Comparison of ENCODE assay signal across 15 cellular contexts in genomic region chr4:41024556-41025491, GRCh38.
DNase-seq lines count a peak whose midpoint lies in the region; ATAC-seq and TF ChIP-seq lines count a peak whose summit lies in the region.
"Had no signal": no experiment of that assay in that cellular context is flagged by ENCODE, and none has a peak within 500 bp of the region (broad histone marks: within the 10 kb centered on the region; RNA-seq: fewer than 3 reads in every experiment).

No MANE protein-coding gene starts in this region.

- no peak overlapping the region for H3K4me3 Mint-ChIP-seq in activated CD4-positive, alpha-beta memory T cell treated with anti-CD3 and anti-CD28 coated beads, Interleukin-2, amount 10 ng/mL, durations not matched to agents 7 days and 5 days
- no peak overlapping the region for H3K4me3 Mint-ChIP-seq in activated CD4-positive, alpha-beta memory T cell treated with anti-CD3 and anti-CD28 coated beads for 36 hours
- H3K4me3 Mint-ChIP-seq: CD4-positive, alpha-beta memory T cell; mesothelial cell of epicardium; T-cell had no signal

- H3K79me1 ChIP-seq in trophoblast cell (ENCODE audit: low read length) = no peaks in the 10 kb centered on the region

- no CpG with 5 or more reads among the region's 13 CpGs for WGBS in trophoblast cell (ENCODE audit: extremely low coverage, insufficient coverage, insufficient read length)

- no peaks in the 10 kb centered on the region for H3K27me3 Mint-ChIP-seq in activated CD4-positive, alpha-beta memory T cell treated with anti-CD3 and anti-CD28 coated beads, Interleukin-2, amount 10 ng/mL, durations not matched to agents 7 days and 5 days
- no peaks in the 10 kb centered on the region for H3K27me3 Mint-ChIP-seq in activated CD4-positive, alpha-beta memory T cell treated with anti-CD3 and anti-CD28 coated beads for 36 hours
- H3K27me3 Mint-ChIP-seq: CD4-positive, alpha-beta memory T cell; T-cell had no signal

- no peak for DNase-seq in activated CD4-positive, alpha-beta memory T cell treated with anti-CD3 and anti-CD28 coated beads, Interleukin-2, amount 10 ng/mL, durations not matched to agents 7 days and 5 days
- no peak for DNase-seq in activated CD4-positive, alpha-beta memory T cell treated with anti-CD3 and anti-CD28 coated beads for 36 hours
- peak; percentile 64 for DNase-seq in OCI-LY7 (ENCODE audit: low spot score)
- peak; percentile 35 to 50 for DNase-seq in erythroblast (lab: John Stamatoyannopoulos, UW)
- peak; percentile 21 to 71 for DNase-seq in trophoblast cell
- DNase-seq in tibial artery = no peak
- DNase-seq in SKM-1 treated with dmso at 0.1 percent for 144 hours (lab: John Stamatoyannopoulos, UW; ENCODE audit: unreplicated experiment) = no peak
- DNase-seq: amniotic stem cell; CD4-positive, alpha-beta memory T cell; NCI-H774; stimulated activated CD4-positive, alpha-beta T cell treated with anti-CD3 and anti-CD28 coated beads, Interleukin-2, amount 100 ng/mL, for 24 hours; T-cell had no signal

- TF ChIP-seq CTCF in OCI-LY7 (conservative IDR thresholded peaks at IDR 0.05; ENCODE audit: low read length) (no peak), tibial artery (IDR thresholded peaks at IDR 0.05) (no peak)

- no peak overlapping the region for H4K8ac ChIP-seq in trophoblast cell (ENCODE audit: low read depth, low read length)

- peaks cover 50% of the 10 kb centered on the region for H3K36me3 ChIP-seq in OCI-LY7 (ENCODE audit: insufficient read depth, low read length)
- peaks cover 5 to 13% of the 10 kb centered on the region in 2 experiments for H3K36me3 ChIP-seq in trophoblast cell (ENCODE audit: control insufficient read depth in 1 of 2, insufficient read depth in 2 of 2, low read length in 2 of 2)
- H3K36me3 ChIP-seq in tibial artery = peaks cover 0 to 22% (median 16%) of the 10 kb centered on the region in 3 donors

- peaks cover 5% of the 10 kb centered on the region for H3K36me3 Mint-ChIP-seq in activated CD4-positive, alpha-beta memory T cell treated with anti-CD3 and anti-CD28 coated beads, Interleukin-2, amount 10 ng/mL, durations not matched to agents 7 days and 5 days (ENCODE audit: low read depth)
- H3K36me3 Mint-ChIP-seq in activated CD4-positive, alpha-beta memory T cell treated with anti-CD3 and anti-CD28 coated beads for 36 hours = peaks cover 4% of the 10 kb centered on the region

- H4K91ac ChIP-seq in trophoblast cell (ENCODE audit: low read depth, low read length) = no peak overlapping the region

- H3K4me3 ChIP-seq in OCI-LY7 (ENCODE audit: low read depth, low read length, poor library complexity, severe bottlenecking) = no peak overlapping the region
- no peak overlapping the region for H3K4me3 ChIP-seq in trophoblast cell (ENCODE audit: low read depth, low read length)
- H3K4me3 ChIP-seq in tibial artery = no peak overlapping the region

- H3K4me2 ChIP-seq in OCI-LY7 (ENCODE audit: low read length) (no peak overlapping the region), trophoblast cell (ENCODE audit: low read length) (no peak overlapping the region)

- H2BK5ac ChIP-seq in trophoblast cell (ENCODE audit: low read depth, low read length, poor library complexity) = no peak overlapping the region

- no peak for ATAC-seq in HG03135 (IDR thresholded peaks at IDR 0.05; ENCODE audit: unreplicated experiment)
- ATAC-seq: sciatic nerve, T-cell had no signal

- H3K9me3 ChIP-seq in OCI-LY7 (ENCODE audit: low read length) (peaks cover 35% of the 10 kb centered on the region), trophoblast cell (ENCODE audit: insufficient read depth, low read depth, low read length) (peaks cover 12% of the 10 kb centered on the region), tibial artery (peaks cover 4 to 26% (median 16%) of the 10 kb centered on the region in 3 donors)

- no peaks in the 10 kb centered on the region for H3K79me2 ChIP-seq in OCI-LY7 (ENCODE audit: insufficient read depth, low read depth, low read length)
- no peaks in the 10 kb centered on the region for H3K79me2 ChIP-seq in trophoblast cell (ENCODE audit: control insufficient read depth, insufficient read depth, low read length, poor library complexity)

- peak overlapping the region; percentile 10 for H3K27ac Mint-ChIP-seq in activated CD4-positive, alpha-beta memory T cell treated with anti-CD3 and anti-CD28 coated beads, Interleukin-2, amount 10 ng/mL, durations not matched to agents 7 days and 5 days
- H3K27ac Mint-ChIP-seq in activated CD4-positive, alpha-beta memory T cell treated with anti-CD3 and anti-CD28 coated beads for 36 hours = no peak overlapping the region
- H3K27ac Mint-ChIP-seq: CD4-positive, alpha-beta memory T cell; mesothelial cell of epicardium; T-cell had no signal

- POLR2A ChIA-PET in activated CD4-positive, alpha-beta memory T cell treated with anti-CD3 and anti-CD28 coated beads, Interleukin-2, amount 10 ng/mL, durations not matched to agents 7 days and 5 days (lab: Charles Lee) = no interaction called here
- POLR2A ChIA-PET in activated CD4-positive, alpha-beta memory T cell treated with anti-CD3 and anti-CD28 coated beads for 36 hours (lab: Charles Lee) = no interaction called here
- POLR2A ChIA-PET in OCI-LY7 (lab: Charles Lee) = no interaction called here

- no peak overlapping the region for H2BK12ac ChIP-seq in trophoblast cell (ENCODE audit: low read length)

- intact Hi-C loops in activated CD4-positive, alpha-beta memory T cell treated with anti-CD3 and anti-CD28 coated beads for 36 hours (cut with micrococcal nuclease) = no loop called here
- intact Hi-C loops in OCI-LY7 (cut with micrococcal nuclease; ENCODE audit: unreplicated experiment) = no loop called here
- intact Hi-C loops in tibial artery (cut with DNase I; ENCODE audit: low total_unique reads) = no loop called here

- no peak for TF ChIP-seq POLR2A in erythroblast (IDR thresholded peaks at IDR 0.05; ENCODE audit: low read length)

- CTCF ChIA-PET in activated CD4-positive, alpha-beta memory T cell treated with anti-CD3 and anti-CD28 coated beads, Interleukin-2, amount 10 ng/mL, durations not matched to agents 7 days and 5 days (lab: Charles Lee) = no interaction called here
- CTCF ChIA-PET in activated CD4-positive, alpha-beta memory T cell treated with anti-CD3 and anti-CD28 coated beads for 36 hours (lab: Charles Lee) = no interaction called here
- CTCF ChIA-PET in OCI-LY7 (lab: Charles Lee; ENCODE audit: unreplicated experiment) = no interaction called here

- no peak overlapping the region for H3K18ac ChIP-seq in trophoblast cell (ENCODE audit: low read length)

- no peak overlapping the region for H4K12ac ChIP-seq in trophoblast cell (ENCODE audit: low read depth, low read length)

- H3K4me1 ChIP-seq in OCI-LY7 (ENCODE audit: insufficient read depth, low read length, poor library complexity, severe bottlenecking) = no peaks in the 10 kb centered on the region
- H3K4me1 ChIP-seq in trophoblast cell (ENCODE audit: control insufficient read depth in 1 of 2, insufficient read depth in 2 of 2, low read length in 2 of 2) = no peaks in the 10 kb centered on the region
- H3K4me1 ChIP-seq in tibial artery = peaks cover 0 to 21% (median 11%) of the 10 kb centered on the region in 4 donors

- H3K4ac ChIP-seq in trophoblast cell (ENCODE audit: low read depth, low read length) = no peak overlapping the region

- H3K4me1 Mint-ChIP-seq in activated CD4-positive, alpha-beta memory T cell treated with anti-CD3 and anti-CD28 coated beads, Interleukin-2, amount 10 ng/mL, durations not matched to agents 7 days and 5 days = no peaks in the 10 kb centered on the region
- no peaks in the 10 kb centered on the region for H3K4me1 Mint-ChIP-seq in activated CD4-positive, alpha-beta memory T cell treated with anti-CD3 and anti-CD28 coated beads for 36 hours (ENCODE audit: low read depth)
- H3K4me1 Mint-ChIP-seq: CD4-positive, alpha-beta memory T cell; T-cell had no signal

- no peak overlapping the region for H3K23ac ChIP-seq in trophoblast cell (ENCODE audit: low read length)

- H2AK5ac ChIP-seq in trophoblast cell (ENCODE audit: low read length) = no peak overlapping the region

- H3K14ac ChIP-seq in trophoblast cell (ENCODE audit: low read length) = no peak overlapping the region

- no peak overlapping the region for H3K27ac ChIP-seq in OCI-LY7 (ENCODE audit: low read depth, low read length, poor library complexity, severe bottlenecking)
- H3K27ac ChIP-seq in trophoblast cell (ENCODE audit: low read depth, low read length) = peak overlapping the region; percentile 26
- no peak overlapping the region for H3K27ac ChIP-seq in tibial artery

- no TSS peak for BruUV-seq in OCI-LY7 (replicated peaks; lab: Mats Ljungman, UMichigan)

- no peak overlapping the region for H2BK120ac ChIP-seq in trophoblast cell (ENCODE audit: insufficient read depth, low read length, poor library complexity)

- H3K9me2 ChIP-seq in OCI-LY7 (ENCODE audit: insufficient read depth, low read length) = no peaks in the 10 kb centered on the region

- H2AFZ ChIP-seq in OCI-LY7 (ENCODE audit: low read length) (no peak overlapping the region), trophoblast cell (ENCODE audit: insufficient read depth, low read length, poor library complexity) (no peak overlapping the region)

- H3K9me3 Mint-ChIP-seq in activated CD4-positive, alpha-beta memory T cell treated with anti-CD3 and anti-CD28 coated beads, Interleukin-2, amount 10 ng/mL, durations not matched to agents 7 days and 5 days = peaks cover 41% of the 10 kb centered on the region
- peaks cover 36% of the 10 kb centered on the region for H3K9me3 Mint-ChIP-seq in activated CD4-positive, alpha-beta memory T cell treated with anti-CD3 and anti-CD28 coated beads for 36 hours

- H4K20me1 ChIP-seq in OCI-LY7 (ENCODE audit: insufficient read depth, low read length) = no peaks in the 10 kb centered on the region

- H3K27me3 ChIP-seq in trophoblast cell (ENCODE audit: insufficient read depth, low read length) (no peaks in the 10 kb centered on the region), tibial artery (no peaks in the 10 kb centered on the region)

- H3K9ac ChIP-seq in trophoblast cell (ENCODE audit: low read length) = peak overlapping the region; percentile 47

Comparison
In these comparisons a context has a peak if more than half of its experiments do, and no peak if none do; other contexts are left out.
1. DNase-seq: peak in OCI-LY7 (single experiment), erythroblast (2 of 2) and trophoblast cell (2 of 2); none in activated CD4-positive, alpha-beta memory T cell treated with anti-CD3 and anti-CD28 coated beads, Interleukin-2, amount 10 ng/mL, durations not matched to agents 7 days and 5 days (single experiment), activated CD4-positive, alpha-beta memory T cell treated with anti-CD3 and anti-CD28 coated beads for 36 hours (single experiment), tibial artery (0 of 2) and SKM-1 treated with dmso at 0.1 percent for 144 hours (single experiment).